Comparison of ENCODE assay signal across 23 cellular contexts in genomic region chr12:51507188-51507587, GRCh38.
"Had no signal": no experiment of that assay in that cellular context is flagged by ENCODE, and none has a peak within 500 bp of the region (broad histone marks: within the 10 kb centered on the region; RNA-seq: fewer than 3 reads in every experiment).

No MANE protein-coding gene starts in this region.

- H3K27ac ChIP-seq: left ventricle myocardium inferior, ovary, spleen, thoracic aorta, tibial artery, upper lobe of right lung had no signal

- H3K9me3 Mint-ChIP-seq: mesothelial cell of epicardium; naive thymus-derived CD4-positive, alpha-beta T cell; natural killer cell treated with Interleukin-12 subunit alpha and Interleukin-12 subunit beta and Interleukin-15 and Interleukin-18, amount 100 ng/mL, for 72 hours; stimulated activated effector memory CD8-positive, alpha-beta T cell treated with anti-CD3 and anti-CD28 coated beads, Interleukin-12 subunit alpha, Interleukin-12 subunit beta, amount 100 ng/mL, for 72 hours; stimulated activated naive CD8-positive, alpha-beta T cell treated with anti-CD3 and anti-CD28 coated beads, Interleukin-15, Interleukin-2, amounts not matched to agents 100 ng/mL and 50 ng/mL, for 24 hours had no signal

- H3K4me3 ChIP-seq: left ventricle myocardium inferior, lung, mucosa of descending colon, ovary, spleen, thoracic aorta, tibial artery, upper lobe of right lung had no signal

- ATAC-seq: mucosa of descending colon; naive thymus-derived CD4-positive, alpha-beta T cell; right cardiac atrium; sciatic nerve; upper lobe of right lung had no signal

- H3K4me1 Mint-ChIP-seq: stimulated activated effector memory CD8-positive, alpha-beta T cell treated with anti-CD3 and anti-CD28 coated beads, Interleukin-12 subunit alpha, Interleukin-12 subunit beta, amount 100 ng/mL, for 72 hours had no signal

- H3K36me3 Mint-ChIP-seq: natural killer cell treated with Interleukin-12 subunit alpha and Interleukin-12 subunit beta and Interleukin-15 and Interleukin-18, amount 100 ng/mL, for 72 hours; stimulated activated effector memory CD8-positive, alpha-beta T cell treated with anti-CD3 and anti-CD28 coated beads, Interleukin-12 subunit alpha, Interleukin-12 subunit beta, amount 100 ng/mL, for 72 hours had no signal

- DNase-seq: kidney; left ventricle myocardium inferior; mesendoderm; mucosa of descending colon; naive thymus-derived CD4-positive, alpha-beta T cell; ovary; retina; right cardiac atrium; small intestine; spleen; stimulated activated CD4-positive, alpha-beta T cell treated with anti-CD3 and anti-CD28 coated beads, Interleukin-4, amount 100 ng/mL, for 24 hours; stimulated activated naive CD4-positive, alpha-beta T cell; tibial artery; trophoblast cell; upper lobe of right lung had no signal

- H3K27me3 Mint-ChIP-seq: naive thymus-derived CD4-positive, alpha-beta T cell; natural killer cell treated with Interleukin-12 subunit alpha and Interleukin-12 subunit beta and Interleukin-15 and Interleukin-18, amount 100 ng/mL, for 72 hours; progenitor cell of endocrine pancreas; stimulated activated naive CD8-positive, alpha-beta T cell treated with anti-CD3 and anti-CD28 coated beads, Interleukin-15, Interleukin-2, amounts not matched to agents 100 ng/mL and 50 ng/mL, for 24 hours had no signal

- H3K27me3 ChIP-seq: ovary, tibial artery, upper lobe of right lung had no signal

- H3K27ac Mint-ChIP-seq: mesothelial cell of epicardium; naive thymus-derived CD4-positive, alpha-beta T cell; natural killer cell treated with Interleukin-12 subunit alpha and Interleukin-12 subunit beta and Interleukin-15 and Interleukin-18, amount 100 ng/mL, for 72 hours; progenitor cell of endocrine pancreas; stimulated activated effector memory CD8-positive, alpha-beta T cell treated with anti-CD3 and anti-CD28 coated beads, Interleukin-12 subunit alpha, Interleukin-12 subunit beta, amount 100 ng/mL, for 72 hours; stimulated activated naive CD8-positive, alpha-beta T cell treated with anti-CD3 and anti-CD28 coated beads, Interleukin-15, Interleukin-2, amounts not matched to agents 100 ng/mL and 50 ng/mL, for 24 hours had no signal

- H3K4me3 Mint-ChIP-seq: mesothelial cell of epicardium; naive thymus-derived CD4-positive, alpha-beta T cell; natural killer cell treated with Interleukin-12 subunit alpha and Interleukin-12 subunit beta and Interleukin-15 and Interleukin-18, amount 100 ng/mL, for 72 hours; stimulated activated effector memory CD8-positive, alpha-beta T cell treated with anti-CD3 and anti-CD28 coated beads, Interleukin-12 subunit alpha, Interleukin-12 subunit beta, amount 100 ng/mL, for 72 hours; stimulated activated naive CD8-positive, alpha-beta T cell treated with anti-CD3 and anti-CD28 coated beads, Interleukin-15, Interleukin-2, amounts not matched to agents 100 ng/mL and 50 ng/mL, for 24 hours had no signal
